1 cellular context compared by ENCODE assay signal in genomic region chrX:54999717-55000598, GRCh38.
TF ChIP-seq lines count a peak whose summit lies in the region.

TSS of gene APEX2 (plus strand) at chrX:55000363. CDS start at chrX:55000423, 60 bp downstream.

TF ChIP-seq in HEK293, 187 proteins besides CTCF, POLR2A, EP300 and RAD21 (continued from another document):
- TF ChIP-seq ZNF518A (tag by site-specific recombination; conservative IDR thresholded peaks at IDR 0.05; ENCODE audit: low read depth): peak; percentile 57; the same call in 1 of the 2 replicates
- TF ChIP-seq ZNF341 (tag by site-specific recombination; IDR thresholded peaks at IDR 0.05; ENCODE audit: low read depth): peak; percentile 47
- TF ChIP-seq ZNF394 (tag by site-specific recombination; IDR thresholded peaks at IDR 0.05; ENCODE audit: borderline replicate concordance): peak; percentile 17; the same call in 1 of the 2 replicates
- no peak for TF ChIP-seq PRDM1 (tag by site-specific recombination; IDR thresholded peaks at IDR 0.05)
- TF ChIP-seq, protein P1, sequence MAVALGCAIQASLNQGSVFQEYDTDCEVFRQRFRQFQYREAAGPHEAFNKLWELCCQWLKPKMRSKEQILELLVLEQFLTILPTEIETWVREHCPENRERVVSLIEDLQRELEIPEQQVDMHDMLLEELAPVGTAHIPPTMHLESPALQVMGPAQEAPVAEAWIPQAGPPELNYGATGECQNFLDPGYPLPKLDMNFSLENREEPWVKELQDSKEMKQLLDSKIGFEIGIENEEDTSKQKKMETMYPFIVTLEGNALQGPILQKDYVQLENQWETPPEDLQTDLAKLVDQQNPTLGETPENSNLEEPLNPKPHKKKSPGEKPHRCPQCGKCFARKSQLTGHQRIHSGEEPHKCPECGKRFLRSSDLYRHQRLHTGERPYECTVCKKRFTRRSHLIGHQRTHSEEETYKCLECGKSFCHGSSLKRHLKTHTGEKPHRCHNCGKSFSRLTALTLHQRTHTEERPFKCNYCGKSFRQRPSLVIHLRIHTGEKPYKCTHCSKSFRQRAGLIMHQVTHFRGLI (tag by site-specific recombination; IDR thresholded peaks at IDR 0.05): peak; percentile 55; the same call in 1 of the 2 replicates
- no peak for TF ChIP-seq ZNF501 (tag by site-specific recombination; IDR thresholded peaks at IDR 0.05)
- no peak for TF ChIP-seq ZFP37 (tag by site-specific recombination; IDR thresholded peaks at IDR 0.05)
- TF ChIP-seq ZNF433 (tag by site-specific recombination; IDR thresholded peaks at IDR 0.05; ENCODE audit: low read depth): no peak
- no peak for TF ChIP-seq ZNF692 (tag by site-specific recombination; IDR thresholded peaks at IDR 0.05)
- TF ChIP-seq TRIM28 (IDR thresholded peaks at IDR 0.05; ENCODE audit: borderline replicate concordance, low read length): peak; percentile 82; the same call in 1 of the 2 replicates
- TF ChIP-seq PRDM10 (tag by site-specific recombination; IDR thresholded peaks at IDR 0.05): peak; percentile 59
- TF ChIP-seq ZBTB17 (tag by site-specific recombination; IDR thresholded peaks at IDR 0.05): peak; percentile 36
- peak; percentile 41 for TF ChIP-seq EGR2 (tag by site-specific recombination; IDR thresholded peaks at IDR 0.05; ENCODE audit: low read depth)
- peak; percentile 77 for TF ChIP-seq ZNF140 (tag by site-specific recombination; IDR thresholded peaks at IDR 0.05)
- TF ChIP-seq ZNF610 (tag by site-specific recombination; IDR thresholded peaks at IDR 0.05; ENCODE audit: borderline replicate concordance): peak; percentile 10; the same call in 1 of the 2 replicates
